Comparison of ENCODE assay signal across 1 cellular context in genomic region chr11:69390561-69390960, GRCh38.
TF ChIP-seq lines count a peak whose summit lies in the region.

No MANE protein-coding gene starts in this region.

TF ChIP-seq in SK-N-SH treated with all-trans-retinoic acid at 6 μM for 48 hours, 23 proteins besides CTCF, POLR2A, EP300 and RAD21 (continued from another document):
- no peak for TF ChIP-seq PATZ1 (CRISPR knock-in tag; IDR thresholded peaks at IDR 0.05; ENCODE audit: borderline replicate concordance)
- TF ChIP-seq ARNTL (CRISPR knock-in tag; IDR thresholded peaks at IDR 0.05; ENCODE audit: borderline replicate concordance, low read depth) = no peak
- no peak for TF ChIP-seq BACH2 (CRISPR knock-in tag; IDR thresholded peaks at IDR 0.05; ENCODE audit: borderline replicate concordance)
- TF ChIP-seq CREB5 (CRISPR knock-in tag; IDR thresholded peaks at IDR 0.05; ENCODE audit: low read depth) = no peak
- no peak for TF ChIP-seq ISL1 (CRISPR knock-in tag; IDR thresholded peaks at IDR 0.05)
